18 cellular contexts compared by ENCODE assay signal in the genomic region with DNA sequence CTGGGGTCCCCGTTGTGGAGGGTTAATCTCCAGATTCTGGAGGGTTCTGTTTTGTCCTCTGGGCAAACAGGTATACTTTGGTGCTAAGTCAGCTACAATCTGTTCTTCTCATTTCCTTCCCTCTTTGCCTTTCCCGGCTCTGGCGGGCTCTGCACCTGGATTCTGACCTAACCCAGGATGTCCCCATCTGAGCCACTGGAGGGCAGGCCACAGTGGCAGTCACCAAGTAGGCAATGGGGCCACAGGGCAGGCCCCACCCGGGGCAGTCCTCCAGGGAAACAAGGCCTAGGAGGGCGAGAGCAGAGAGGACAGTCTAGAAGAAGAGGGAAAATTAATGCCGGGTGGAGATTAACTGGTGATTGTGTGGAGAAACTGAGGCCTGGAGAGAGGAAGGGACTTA. TPM values are rescaled to one million over a fixed set of nuclear protein-coding genes. Genes with fewer than 3 reads are reported as not detected.
DNase-seq lines count a peak whose midpoint lies in the region; ATAC-seq and TF ChIP-seq lines count a peak whose summit lies in the region.
"Had no signal": no experiment of that assay in that cellular context is flagged by ENCODE, and none has a peak within 500 bp of the region (broad histone marks: within the 10 kb centered on the region; RNA-seq: fewer than 3 reads in every experiment).

No MANE protein-coding gene starts in this region.

- no peak overlapping the region for H3K27ac ChIP-seq in heart left ventricle
- no peak overlapping the region for H3K27ac ChIP-seq in right atrium auricular region
- H3K27ac ChIP-seq: PC-9, upper lobe of left lung had no signal

- DNase-seq in heart left ventricle: peak in 1 of 5 donors; percentile 34
- no peak for DNase-seq in right atrium auricular region (ENCODE audit: low spot score)
- DNase-seq in HuH-7 (ENCODE audit: low spot score): peak; percentile 15
- peak; percentile 62 for DNase-seq in WTC11 (ENCODE audit: low spot score)
- peak; percentile 74 for DNase-seq in posterior vena cava (ENCODE audit: low spot score)
- DNase-seq in NCI-H1436 treated with DMSO at 0.1 percent for 48 hours (lab: John Stamatoyannopoulos, UW): no peak
- DNase-seq: activated T-cell treated with anti-CD3 and anti-CD28 coated beads, Interleukin-2, amount 50 U/mL, for 4 hours; DMS79 treated with DMSO at 0.1 percent for 48 hours; mucosa of descending colon; NCI-H187; NCI-H748 treated with DMSO at 0.1 percent for 48 hours; PC-9; stimulated activated CD4-positive, alpha-beta T cell treated with anti-CD3 and anti-CD28 coated beads, Interleukin-4, amount 100 ng/mL, for 4 hours; T-helper 2 cell; upper lobe of left lung had no signal

- H3K4me3 ChIP-seq in heart left ventricle (no peak overlapping the region), right atrium auricular region (no peak overlapping the region)
- H3K4me3 ChIP-seq: mucosa of descending colon, PC-9, upper lobe of left lung had no signal

- ATAC-seq in heart left ventricle: peak in 3 of 4 donors; percentile 61 to 68 (median 65)
- ATAC-seq in WTC11: peak; percentile 93
- no peak for ATAC-seq in activated T-helper 17 cell treated with anti-CD3 and anti-CD28 coated beads, Interleukin-2, amount 50 U/mL, for 72 hours (replicated peaks)
- no peak for ATAC-seq in GM18867 (IDR thresholded peaks at IDR 0.05; ENCODE audit: unreplicated experiment)
- ATAC-seq: activated naive CD4-positive, alpha-beta T cell treated with anti-CD3 and anti-CD28 coated beads, Interleukin-2, amount 50 U/mL, for 72 hours; mucosa of descending colon had no signal

- TF ChIP-seq CTCF in heart left ventricle (IDR thresholded peaks at IDR 0.05): peak in 5 of 12 donors; percentile 10 to 28 (median 22)
- TF ChIP-seq CTCF in right atrium auricular region (IDR thresholded peaks at IDR 0.05): peak in 1 of 2 donors; percentile 19
- no peak for TF ChIP-seq CTCF in WTC11 (IDR thresholded peaks at IDR 0.05)

- no peak overlapping the region for H3K4me3 Mint-ChIP-seq in WTC11
- H3K4me3 Mint-ChIP-seq in activated T-helper 17 cell treated with anti-CD3 and anti-CD28 coated beads, Interleukin-2, amount 50 U/mL, for 72 hours: no peak overlapping the region
- H3K4me3 Mint-ChIP-seq: activated T-cell treated with anti-CD3 and anti-CD28 coated beads, Interleukin-2, amount 50 U/mL, for 4 hours had no signal

- H3K27me3 ChIP-seq in heart left ventricle (no peaks in the 10 kb centered on the region), right atrium auricular region (no peaks in the 10 kb centered on the region)
- H3K27me3 ChIP-seq: upper lobe of left lung had no signal

- peaks cover 19% of the 10 kb centered on the region for H3K36me3 Mint-ChIP-seq in WTC11
- no peaks in the 10 kb centered on the region for H3K36me3 Mint-ChIP-seq in activated T-helper 17 cell treated with anti-CD3 and anti-CD28 coated beads, Interleukin-2, amount 50 U/mL, for 72 hours (ENCODE audit: low read depth)
- H3K36me3 Mint-ChIP-seq: activated naive CD4-positive, alpha-beta T cell treated with anti-CD3 and anti-CD28 coated beads, Interleukin-2, amount 50 U/mL, for 72 hours had no signal

- no peak overlapping the region; the same call in 1 of the 2 replicates for H3K27ac Mint-ChIP-seq in WTC11
- no peak overlapping the region for H3K27ac Mint-ChIP-seq in activated T-helper 17 cell treated with anti-CD3 and anti-CD28 coated beads, Interleukin-2, amount 50 U/mL, for 72 hours

- peaks cover 11% of the 10 kb centered on the region for H3K4me1 Mint-ChIP-seq in WTC11
- no peaks in the 10 kb centered on the region for H3K4me1 Mint-ChIP-seq in activated T-helper 17 cell treated with anti-CD3 and anti-CD28 coated beads, Interleukin-2, amount 50 U/mL, for 72 hours

- no peak for TF ChIP-seq POLR2A in heart left ventricle (IDR thresholded peaks at IDR 0.05)

- POLR2A ChIA-PET in WTC11 (lab: Charles Lee): interaction anchor here (1.6 kb wide), 1 partner anchor 83 kb away, joined by 4 read pairs; no protein-coding TSS in a partner anchor

- no peaks in the 10 kb centered on the region for H3K9me3 ChIP-seq in heart left ventricle
- no peaks in the 10 kb centered on the region for H3K9me3 ChIP-seq in right atrium auricular region
- H3K9me3 ChIP-seq: mucosa of descending colon, upper lobe of left lung had no signal

- WGBS in heart left ventricle, 4 donors: 68 to 76% (median 72%) methylated on average over 6 of the region's 6 CpGs

- intact Hi-C loops in heart left ventricle (cut with DNase I) (no loop called here), posterior vena cava (cut with DNase I) (no loop called here)

- CTCF ChIA-PET in WTC11 (lab: Charles Lee): interaction anchor here (0.6 to 4.6 kb wide), 10 partner anchors 8 to 112 kb away, joined by 3 to 61 read pairs (median 5); no protein-coding TSS in a partner anchor

- peaks cover 11% of the 10 kb centered on the region for H3K9me3 Mint-ChIP-seq in WTC11
- no peaks in the 10 kb centered on the region for H3K9me3 Mint-ChIP-seq in activated T-helper 17 cell treated with anti-CD3 and anti-CD28 coated beads, Interleukin-2, amount 50 U/mL, for 72 hours

- no peaks in the 10 kb centered on the region for H3K36me3 ChIP-seq in heart left ventricle
- H3K36me3 ChIP-seq in right atrium auricular region: no peaks in the 10 kb centered on the region
- H3K36me3 ChIP-seq: upper lobe of left lung had no signal

- peaks cover 7% of the 10 kb centered on the region for H3K27me3 Mint-ChIP-seq in WTC11 (ENCODE audit: low read depth)
- H3K27me3 Mint-ChIP-seq in activated T-helper 17 cell treated with anti-CD3 and anti-CD28 coated beads, Interleukin-2, amount 50 U/mL, for 72 hours: no peaks in the 10 kb centered on the region

- H3K4me1 ChIP-seq in heart left ventricle (peaks cover 0 to 17% (median 0%) of the 10 kb centered on the region in 12 donors), right atrium auricular region (no peaks in the 10 kb centered on the region)
- H3K4me1 ChIP-seq: upper lobe of left lung had no signal

TF ChIP-seq in WTC11, 78 proteins besides CTCF, POLR2A, EP300 and RAD21:
- no peak for TF ChIP-seq EMX1 (CRISPR knock-in tag; IDR thresholded peaks at IDR 0.05)
- no peak for TF ChIP-seq FOXK1 (CRISPR knock-in tag; IDR thresholded peaks at IDR 0.05)
- TF ChIP-seq, protein P1, sequence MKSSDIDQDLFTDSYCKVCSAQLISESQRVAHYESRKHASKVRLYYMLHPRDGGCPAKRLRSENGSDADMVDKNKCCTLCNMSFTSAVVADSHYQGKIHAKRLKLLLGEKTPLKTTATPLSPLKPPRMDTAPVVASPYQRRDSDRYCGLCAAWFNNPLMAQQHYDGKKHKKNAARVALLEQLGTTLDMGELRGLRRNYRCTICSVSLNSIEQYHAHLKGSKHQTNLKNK (CRISPR knock-in tag; IDR thresholded peaks at IDR 0.05): no peak
- TF ChIP-seq ATF1 (CRISPR knock-in tag; IDR thresholded peaks at IDR 0.05): no peak
- TF ChIP-seq SP1 (CRISPR knock-in tag; conservative IDR thresholded peaks at IDR 0.05): peak; percentile 37; the same call in 1 of the 2 replicates
- TF ChIP-seq, protein P2, sequence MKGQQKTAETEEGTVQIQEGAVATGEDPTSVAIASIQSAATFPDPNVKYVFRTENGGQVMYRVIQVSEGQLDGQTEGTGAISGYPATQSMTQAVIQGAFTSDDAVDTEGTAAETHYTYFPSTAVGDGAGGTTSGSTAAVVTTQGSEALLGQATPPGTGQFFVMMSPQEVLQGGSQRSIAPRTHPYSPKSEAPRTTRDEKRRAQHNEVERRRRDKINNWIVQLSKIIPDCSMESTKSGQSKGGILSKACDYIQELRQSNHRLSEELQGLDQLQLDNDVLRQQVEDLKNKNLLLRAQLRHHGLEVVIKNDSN (CRISPR knock-in tag; IDR thresholded peaks at IDR 0.05): no peak

RNA-seq across cellular contexts. Expression of a gene that starts 40.4 kb away (rescaled TPM):
- total RNA-seq in heart left ventricle (10 to 100 TPM; 26.0 to 66.0 (median 37.7) TPM), right atrium auricular region (10 to 100 TPM in 1 of 2 donors, 1 to 10 TPM in 1; 8.0 to 18.9 TPM), WTC11 (2021) (9.3 to 12.7 TPM (median 12.2 TPM) in 3 replicates), posterior vena cava (1 to 10 TPM; 6.9 to 8.2 TPM)
- 10 to 100 TPM; 27.8 to 34.6 TPM for polyA plus RNA-seq in heart left ventricle
- 1 to 10 TPM; 3.3 to 4.0 TPM for total RNA-seq in activated T-helper 17 cell treated with anti-CD3 and anti-CD28 coated beads, Interleukin-2, amount 50 U/mL, for 72 hours
- total RNA-seq: PC-9 had no signal

Comparison
In these comparisons a context has a peak if more than half of its experiments do, and no peak if none do; other contexts are left out.
1. ATAC-seq: peak in heart left ventricle (3 of 4) and WTC11 (single experiment); none in activated T-helper 17 cell treated with anti-CD3 and anti-CD28 coated beads, Interleukin-2, amount 50 U/mL, for 72 hours (single experiment) and GM18867 (single experiment).
2. DNase-seq: peak in HuH-7 (single experiment), WTC11 (single experiment) and posterior vena cava (single experiment); none in right atrium auricular region (single experiment) and NCI-H1436 treated with DMSO at 0.1 percent for 48 hours (single experiment).